31 cellular contexts compared by ENCODE assay signal in the genomic region with DNA sequence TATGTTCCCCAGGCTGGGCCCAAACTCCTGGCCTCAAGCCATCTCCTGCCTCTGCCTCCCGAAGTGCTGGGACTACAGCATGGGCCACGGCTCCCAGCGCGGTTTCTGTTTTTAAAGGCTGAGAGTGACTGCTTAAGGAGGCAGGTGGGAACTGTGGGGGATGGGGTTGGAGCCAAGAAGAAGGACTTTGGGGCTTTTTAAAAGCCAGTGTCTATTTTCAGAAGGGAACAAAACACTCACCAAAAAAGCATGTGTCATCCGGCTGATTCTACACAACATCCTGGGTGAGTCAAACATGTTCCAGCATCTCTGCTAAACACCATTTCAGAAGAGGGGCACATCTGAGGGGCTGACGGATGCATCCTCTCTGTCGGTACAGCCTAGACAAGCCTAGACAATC.
A peak's percentile ranks its signal among the peaks of the same experiment; 100 is the strongest.
DNase-seq lines count a peak whose midpoint lies in the region; ATAC-seq, FAIRE-seq and TF ChIP-seq lines count a peak whose summit lies in the region.
"Had no signal": no experiment of that assay in that cellular context is flagged by ENCODE, and none has a peak within 500 bp of the region (broad histone marks: within the 10 kb centered on the region; RNA-seq: fewer than 3 reads in every experiment).

No MANE protein-coding gene starts in this region.

- H3K4me2 ChIP-seq in keratinocyte (ENCODE audit: control insufficient read depth, extremely low read depth, insufficient read depth, low read depth, low read length), result peak overlapping the region; percentile 22

- H3K27me3 ChIP-seq in keratinocyte (ENCODE audit: control insufficient read depth, extremely low read depth, insufficient read depth, low read length), result no peaks in the 10 kb centered on the region
- no peaks in the 10 kb centered on the region for H3K27me3 ChIP-seq in body of pancreas
- H3K27me3 ChIP-seq: BE2C, upper lobe of right lung had no signal

- H3K36me3 ChIP-seq in keratinocyte (ENCODE audit: control insufficient read depth in 2 of 2, extremely low read depth in 1 of 2, insufficient read depth in 2 of 2, low read length in 2 of 2) (no peaks in the 10 kb centered on the region), body of pancreas (replicated peaks in 1 of 2; ENCODE audit: insufficient read depth in 1 of 2, low read depth in 2 of 2) (no peaks in the 10 kb centered on the region)
- H3K36me3 ChIP-seq: BE2C, upper lobe of right lung had no signal

- no peak overlapping the region for H3K27ac ChIP-seq in keratinocyte (ENCODE audit: control insufficient read depth, insufficient read depth, low read length)
- no peak overlapping the region for H3K27ac ChIP-seq in body of pancreas
- H3K27ac ChIP-seq: 22Rv1, HL-60, skin epidermis, upper lobe of right lung, VCaP had no signal

- dilution Hi-C loops in keratinocyte (cut with MboI; ENCODE audit: extremely low pct_ligation_motif_present, low sequenced_read_pairs), result no loop called here

- H3K9me1 ChIP-seq in keratinocyte (ENCODE audit: control insufficient read depth, extremely low read depth, insufficient read depth, low read length), result no peaks in the 10 kb centered on the region

- WGBS in body of pancreas, 2 donors, result 76 to 78% methylated on average over 7 of the region's 7 CpGs

- no peaks in the 10 kb centered on the region for H4K20me1 ChIP-seq in keratinocyte (ENCODE audit: control insufficient read depth, extremely low read depth, insufficient read depth, low read length)

- peak; percentile 65 for FAIRE-seq in keratinocyte (lab: Jason Lieb, UNC)
- FAIRE-seq: GM12878, HepG2 had no signal

- H3K9ac ChIP-seq in keratinocyte (ENCODE audit: control insufficient read depth, extremely low read depth, insufficient read depth, low read length), result no peak overlapping the region

- no peak overlapping the region for H3K4me3 ChIP-seq in keratinocyte (ENCODE audit: control insufficient read depth in 2 of 3, extremely low read depth in 1 of 3, insufficient read depth in 2 of 3, low read depth in 1 of 3, low read length in 3 of 3)
- H3K4me3 ChIP-seq in body of pancreas, result no peak overlapping the region
- H3K4me3 ChIP-seq: GM12878, lung, skin epidermis, upper lobe of right lung had no signal

- no peak overlapping the region for H2AFZ ChIP-seq in keratinocyte (ENCODE audit: control insufficient read depth, low read length)

- DNase-seq in A172 (ENCODE audit: low spot score) (peak; percentile 87), NCI-H226 (peak; percentile 5), cerebellum (ENCODE audit: low spot score) (peak; percentile 44), keratinocyte (ENCODE audit: low read depth, low spot score) (peak; percentile 7), amniotic stem cell (lab: John Stamatoyannopoulos, UW) (no peak), ecto neural progenitor cell (ENCODE audit: low spot score) (no peak), body of pancreas (no peak), mucosa of gallbladder (ENCODE audit: low spot score) (no peak)
- DNase-seq: activated CD4-positive, alpha-beta T cell treated with anti-CD3 and anti-CD28 coated beads, Interleukin-2, amount 50 U/mL, for 1 hour; activated CD8-positive, alpha-beta memory T cell treated with anti-CD3 and anti-CD28 coated beads, Interleukin-2, amount 10 ng/mL, durations not matched to agents 7 days and 5 days; aorta; BE2C; DND-41; effector CD8-positive, alpha-beta T cell; erythroblast; Kasumi-1; kidney glomerular epithelial cell; NCI-H1048; NCI-H1930; NCI-H2227 treated with DMSO at 0.1 percent for 48 hours; NCI-H774; upper lobe of right lung had no signal

- no peak for TF ChIP-seq CTCF in keratinocyte (optimal IDR thresholded peaks at IDR 0.05 in 1 of 3, IDR thresholded peaks at IDR 0.05 in 1 of 3, conservative IDR thresholded peaks at IDR 0.05 in 1 of 3; ENCODE audit: extremely low read depth in 1 of 3, insufficient read depth in 2 of 3, low read length in 3 of 3)
- TF ChIP-seq CTCF in body of pancreas (IDR thresholded peaks at IDR 0.05), result no peak

- intact Hi-C loops in body of pancreas (cut with DNase I), result no loop called here

- no peak for TF ChIP-seq POLR2A in body of pancreas (IDR thresholded peaks at IDR 0.05)

- H3K9me3 ChIP-seq in keratinocyte (ENCODE audit: control insufficient read depth, low read depth, low read length) (no peaks in the 10 kb centered on the region), body of pancreas (no peaks in the 10 kb centered on the region)
- H3K9me3 ChIP-seq: BE2C, upper lobe of right lung had no signal

- H3K4me1 ChIP-seq in keratinocyte (ENCODE audit: control insufficient read depth, extremely low read depth, insufficient read depth, low read length) (peaks cover 16% of the 10 kb centered on the region), body of pancreas (no peaks in the 10 kb centered on the region)
- H3K4me1 ChIP-seq: BE2C, upper lobe of right lung had no signal

- no peak for ATAC-seq in body of pancreas
- ATAC-seq: activated CD8-positive, alpha-beta memory T cell treated with anti-CD3 and anti-CD28 coated beads, Interleukin-2, amount 10 ng/mL, durations not matched to agents 7 days and 5 days; GM12878; HCT116; HepG2; Right ventricle myocardium inferior; upper lobe of right lung had no signal

- H3K79me2 ChIP-seq in keratinocyte (ENCODE audit: control insufficient read depth, insufficient read depth, low read length), result no peaks in the 10 kb centered on the region

Comparison
In these comparisons a context has a peak if more than half of its experiments do, and no peak if none do; other contexts are left out.
1. DNase-seq: peak in A172 (single experiment), NCI-H226 (single experiment), cerebellum (single experiment) and keratinocyte (single experiment); none in amniotic stem cell (single experiment), ecto neural progenitor cell (single experiment), body of pancreas (0 of 4) and mucosa of gallbladder (single experiment).